Comparison of ENCODE assay signal across 8 cellular contexts in genomic region chr7:151244871-151245346, GRCh38. TPM values are rescaled to one million over a fixed set of nuclear protein-coding genes. Genes with fewer than 3 reads are reported as not detected.
DNase-seq lines count a peak whose midpoint lies in the region; ATAC-seq and TF ChIP-seq lines count a peak whose summit lies in the region.

No MANE protein-coding gene starts in this region.

- no peak overlapping the region for H3K27ac Mint-ChIP-seq in glutamatergic neuron (ENCODE audit: unreplicated experiment)

- ATAC-seq in SK-N-SH treated with all-trans-retinoic acid at 6 μM for 48 hours (no peak), GM21723 (IDR thresholded peaks at IDR 0.05; ENCODE audit: unreplicated experiment) (no peak)

- peaks cover 1% of the 10 kb centered on the region for H3K9me3 Mint-ChIP-seq in glutamatergic neuron (ENCODE audit: unreplicated experiment)

- no peaks in the 10 kb centered on the region for H3K36me3 Mint-ChIP-seq in glutamatergic neuron (ENCODE audit: unreplicated experiment)

- H3K4me3 ChIP-seq in skin epidermis, result peak overlapping the region in 6 of 7 experiments; percentile 9 to 38 (median 18)

- DNase-seq in DMS79 treated with DMSO at 0.1 percent for 48 hours (lab: John Stamatoyannopoulos, UW) (peak; percentile 14), DMS79 (lab: John Stamatoyannopoulos, UW) (no peak), glutamatergic neuron (no peak), NCI-H146 treated with DMSO at 0.1 percent for 48 hours (lab: John Stamatoyannopoulos, UW; ENCODE audit: unreplicated experiment) (no peak), middle frontal gyrus (ENCODE audit: extremely low spot score, low spot score) (no peak)

- peaks cover 21% of the 10 kb centered on the region for H3K27me3 Mint-ChIP-seq in glutamatergic neuron (ENCODE audit: unreplicated experiment)

- H3K4me1 Mint-ChIP-seq in glutamatergic neuron (ENCODE audit: low read depth, unreplicated experiment), result peaks cover 18% of the 10 kb centered on the region

- no peak for TF ChIP-seq CTCF in glutamatergic neuron (IDR thresholded peaks at IDR 0.05; ENCODE audit: partially characterized antibody, unreplicated experiment)

- peak overlapping the region in 2 of 21 experiments; percentile 23 to 51 for H3K27ac ChIP-seq in skin epidermis

- peak overlapping the region; percentile 69 for H3K4me3 Mint-ChIP-seq in glutamatergic neuron (ENCODE audit: unreplicated experiment)

TF ChIP-seq in SK-N-SH treated with all-trans-retinoic acid at 6 μM for 48 hours, 23 proteins besides CTCF, POLR2A, EP300 and RAD21:
- TF ChIP-seq ZNF70 (CRISPR knock-in tag; IDR thresholded peaks at IDR 0.05) (peak; percentile 73), ZNF565 (CRISPR knock-in tag; conservative IDR thresholded peaks at IDR 0.05; ENCODE audit: low read depth) (no peak)
TF ChIP-seq in SK-N-SH treated with all-trans-retinoic acid at 6 μM for 48 hours: peak in this region for 1.

RNA-seq across cellular contexts. Expression of gene SMARCD3, which starts 3.6 kb away (rescaled TPM):
- total RNA-seq in glutamatergic neuron (ENCODE audit: unreplicated experiment), result 5.1 TPM

RNA-seq across cellular contexts. Expression of gene CHPF2, which starts 12.6 kb away (rescaled TPM):
- 38.1 TPM for total RNA-seq in glutamatergic neuron (ENCODE audit: unreplicated experiment)

RNA-seq across cellular contexts. Expression of gene ABCF2, which starts 17.9 kb away (rescaled TPM):
- total RNA-seq in glutamatergic neuron (ENCODE audit: unreplicated experiment), result 39.1 TPM

RNA-seq across cellular contexts. Expression of gene H2BK1, which starts 34.6 kb away (rescaled TPM):
- not detected for total RNA-seq in glutamatergic neuron (ENCODE audit: unreplicated experiment)

RNA-seq across cellular contexts. Expression of gene ASB10, which starts 57.9 kb away (rescaled TPM):
- not detected for total RNA-seq in glutamatergic neuron (ENCODE audit: unreplicated experiment)
